ENCODE assay signal across 1 cellular context in the genomic region with DNA sequence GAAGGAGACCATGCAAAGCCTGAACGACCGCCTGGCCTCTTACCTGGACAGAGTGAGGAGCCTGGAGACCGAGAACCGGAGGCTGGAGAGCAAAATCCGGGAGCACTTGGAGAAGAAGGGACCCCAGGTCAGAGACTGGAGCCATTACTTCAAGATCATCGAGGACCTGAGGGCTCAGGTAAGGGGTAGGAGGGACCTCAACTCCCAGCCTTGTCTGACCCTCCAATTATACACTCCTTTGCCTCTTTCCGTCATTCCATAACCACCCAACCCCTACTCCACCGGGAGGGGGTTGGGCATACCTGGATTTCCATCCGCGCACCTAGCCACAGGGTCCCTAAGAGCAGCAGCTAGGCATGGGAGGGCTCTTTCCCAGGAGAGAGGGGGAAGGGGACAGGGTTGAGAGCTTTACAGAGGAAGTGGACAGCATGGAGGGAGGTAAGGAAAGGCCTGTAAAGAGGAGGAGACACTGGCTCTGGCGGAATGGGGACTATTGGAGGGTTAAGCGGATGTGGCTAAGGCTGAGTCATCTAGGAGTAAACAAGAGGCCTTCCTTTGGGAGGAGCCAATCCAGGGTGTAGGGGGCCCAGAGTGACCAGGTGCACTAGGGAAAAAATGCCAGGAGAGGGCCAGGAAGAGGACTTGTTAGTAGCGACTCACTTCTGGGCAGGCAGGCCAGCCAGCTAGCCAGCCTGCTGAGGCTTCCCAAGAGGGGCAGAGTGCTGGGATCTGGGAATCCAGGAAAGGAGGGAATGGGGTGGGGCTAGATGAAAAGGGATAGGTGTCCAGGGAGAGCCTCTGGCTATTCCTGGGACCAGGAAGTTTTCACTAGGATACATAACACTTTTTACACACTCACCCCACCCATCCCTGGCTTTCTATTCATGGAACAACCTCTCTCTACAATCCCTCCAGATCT.
A peak's percentile ranks its signal among the peaks of the same experiment; 100 is the strongest.
TF ChIP-seq lines count a peak whose summit lies in the region.

No MANE protein-coding gene starts in this region.

TF ChIP-seq in HepG2, 621 proteins besides CTCF, POLR2A, EP300 and RAD21 (continued from another document and continues in another):
- TF ChIP-seq ZNF280D (CRISPR knock-in tag; IDR thresholded peaks at IDR 0.05) (peak; percentile 20; the same call in 1 of the 2 replicates), MTF2 (CRISPR knock-in tag; IDR thresholded peaks at IDR 0.05; ENCODE audit: borderline replicate concordance) (no peak), ZNF124 (CRISPR knock-in tag; IDR thresholded peaks at IDR 0.05) (no peak), ARNTL (CRISPR knock-in tag; IDR thresholded peaks at IDR 0.05) (peak; percentile 79; the same call in 1 of the 2 replicates), ZNF570 (CRISPR knock-in tag; IDR thresholded peaks at IDR 0.05; ENCODE audit: borderline replicate concordance) (no peak), MTF1 (CRISPR knock-in tag; IDR thresholded peaks at IDR 0.05) (no peak), ELF4 (CRISPR knock-in tag; IDR thresholded peaks at IDR 0.05; ENCODE audit: borderline replicate concordance) (no peak), ETV6 (CRISPR knock-in tag; conservative IDR thresholded peaks at IDR 0.05) (peak; percentile 28; the same call in 1 of the 2 replicates), ZBTB40 (IDR thresholded peaks at IDR 0.05) (no peak), ZBTB40 (CRISPR knock-in tag; IDR thresholded peaks at IDR 0.05) (no peak; the same call in 1 of the 2 replicates), ZMYM4 (CRISPR knock-in tag; IDR thresholded peaks at IDR 0.05) (no peak), CHD4 (IDR thresholded peaks at IDR 0.05; ENCODE audit: borderline replicate concordance, low read length) (no peak), RERE (CRISPR knock-in tag; IDR thresholded peaks at IDR 0.05; ENCODE audit: low read depth) (no peak; the same call in 1 of the 2 replicates), YY1 (IDR thresholded peaks at IDR 0.05; ENCODE audit: insufficient read depth, insufficient replicate concordance, low read depth, low read length) (peak; percentile 55), ZNF138 (CRISPR knock-in tag; IDR thresholded peaks at IDR 0.05; ENCODE audit: low read depth) (no peak; the same call in 1 of the 2 replicates), HDAC6 (IDR thresholded peaks at IDR 0.05; ENCODE audit: low read depth, low read length) (no peak), REST (IDR thresholded peaks at IDR 0.05; ENCODE audit: borderline replicate concordance in 1 of 2, low read depth in 1 of 2, low read length in 2 of 2) (peak in 1 of 2 experiments; percentile 63; a peak in 1 of 4 replicates), ZFP36L1 (CRISPR knock-in tag; IDR thresholded peaks at IDR 0.05) (no peak), RFX1 (IDR thresholded peaks at IDR 0.05) (no peak), HES4 (CRISPR knock-in tag; IDR thresholded peaks at IDR 0.05; ENCODE audit: borderline replicate concordance) (peak; percentile 67; the same call in 1 of the 2 replicates), ZNF816 (CRISPR knock-in tag; IDR thresholded peaks at IDR 0.05; ENCODE audit: borderline replicate concordance) (peak; percentile 85; the same call in 1 of the 2 replicates), NR0B2 (CRISPR knock-in tag; IDR thresholded peaks at IDR 0.05) (no peak), MXD4 (CRISPR knock-in tag; IDR thresholded peaks at IDR 0.05) (peak; percentile 46; the same call in 1 of the 2 replicates)
- TF ChIP-seq, protein P1, sequence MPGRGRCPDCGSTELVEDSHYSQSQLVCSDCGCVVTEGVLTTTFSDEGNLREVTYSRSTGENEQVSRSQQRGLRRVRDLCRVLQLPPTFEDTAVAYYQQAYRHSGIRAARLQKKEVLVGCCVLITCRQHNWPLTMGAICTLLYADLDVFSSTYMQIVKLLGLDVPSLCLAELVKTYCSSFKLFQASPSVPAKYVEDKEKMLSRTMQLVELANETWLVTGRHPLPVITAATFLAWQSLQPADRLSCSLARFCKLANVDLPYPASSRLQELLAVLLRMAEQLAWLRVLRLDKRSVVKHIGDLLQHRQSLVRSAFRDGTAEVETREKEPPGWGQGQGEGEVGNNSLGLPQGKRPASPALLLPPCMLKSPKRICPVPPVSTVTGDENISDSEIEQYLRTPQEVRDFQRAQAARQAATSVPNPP (CRISPR knock-in tag; IDR thresholded peaks at IDR 0.05) = peak; percentile 67; the same call in 1 of the 2 replicates
- TF ChIP-seq, protein P2, sequence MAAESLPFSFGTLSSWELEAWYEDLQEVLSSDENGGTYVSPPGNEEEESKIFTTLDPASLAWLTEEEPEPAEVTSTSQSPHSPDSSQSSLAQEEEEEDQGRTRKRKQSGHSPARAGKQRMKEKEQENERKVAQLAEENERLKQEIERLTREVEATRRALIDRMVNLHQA (CRISPR knock-in tag; IDR thresholded peaks at IDR 0.05) = no peak
